Comparison of ENCODE assay signal across 18 cellular contexts in genomic region chr13:46613409-46614049, GRCh38.
DNase-seq lines count a peak whose midpoint lies in the region; ATAC-seq and TF ChIP-seq lines count a peak whose summit lies in the region.
"Had no signal": no experiment of that assay in that cellular context is flagged by ENCODE, and none has a peak within 500 bp of the region (broad histone marks: within the 10 kb centered on the region; RNA-seq: fewer than 3 reads in every experiment).

No MANE protein-coding gene starts in this region.

- TF ChIP-seq CTCF in glutamatergic neuron (IDR thresholded peaks at IDR 0.05; ENCODE audit: partially characterized antibody, unreplicated experiment), result no peak
- no peak for TF ChIP-seq CTCF in parathyroid adenoma (IDR thresholded peaks at IDR 0.05)
- TF ChIP-seq CTCF in psoas muscle (IDR thresholded peaks at IDR 0.05), result no peak

- H3K27ac ChIP-seq in parathyroid adenoma, result no peak overlapping the region
- H3K27ac ChIP-seq in psoas muscle, result no peak overlapping the region

- H3K4me1 ChIP-seq in parathyroid adenoma, result peaks cover 32% of the 10 kb centered on the region
- H3K4me1 ChIP-seq in psoas muscle, result peaks cover 2% of the 10 kb centered on the region

- H3K9me3 ChIP-seq in parathyroid adenoma (ENCODE audit: control insufficient read depth, low read length) (no peaks in the 10 kb centered on the region), psoas muscle (no peaks in the 10 kb centered on the region)

- no peak overlapping the region for H3K9ac ChIP-seq in parathyroid adenoma

- intact Hi-C loops in left ventricle myocardium superior (cut with micrococcal nuclease) (no loop called here), psoas muscle (cut with DNase I) (no loop called here)

- H3K79me2 ChIP-seq in parathyroid adenoma, result peaks cover 11% of the 10 kb centered on the region

- no peak for ATAC-seq in left ventricle myocardium superior
- ATAC-seq in psoas muscle, result no peak
- ATAC-seq: PC-3 had no signal

- H3K27me3 ChIP-seq in parathyroid adenoma (ENCODE audit: control insufficient read depth, insufficient read depth, low read length) (no peaks in the 10 kb centered on the region), psoas muscle (ENCODE audit: insufficient read depth in 3 of 3, low read length in 2 of 3) (no peaks in the 10 kb centered on the region)

- no peak overlapping the region for H3K4me3 Mint-ChIP-seq in glutamatergic neuron (ENCODE audit: unreplicated experiment)
- H3K4me3 Mint-ChIP-seq: CD4-positive, CD25-positive, alpha-beta regulatory T cell had no signal

- DNase-seq in D341Med (ENCODE audit: low spot score) (peak; percentile 74), NCI-H69 (lab: John Stamatoyannopoulos, UW) (peak; percentile 10), glutamatergic neuron (peak; percentile 47), NCI-H748 (lab: John Stamatoyannopoulos, UW; ENCODE audit: unreplicated experiment) (no peak), left ventricle myocardium superior (no peak), psoas muscle (no peak)
- no peak for DNase-seq in stimulated activated CD4-positive, alpha-beta T cell treated with anti-CD3 and anti-CD28 coated beads, Interleukin-2, amount 100 ng/mL, for 48 hours
- DNase-seq: AML-193; Calu3; CD4-positive, CD25-positive, alpha-beta regulatory T cell; DND-41; GDM1; GOT3; NCI-H1417; NCI-H2029; NCI-H524 treated with DMSO at 0.1 percent for 48 hours; PC-3 had no signal

- H3K4me3 ChIP-seq in parathyroid adenoma (ENCODE audit: low read depth, low read length) (no peak overlapping the region), psoas muscle (no peak overlapping the region)

- H3K4me2 ChIP-seq in parathyroid adenoma (ENCODE audit: low read length), result no peak overlapping the region

- H3K4me1 Mint-ChIP-seq in glutamatergic neuron (ENCODE audit: low read depth, unreplicated experiment), result peaks cover 63% of the 10 kb centered on the region

- no peaks in the 10 kb centered on the region for H3K36me3 Mint-ChIP-seq in glutamatergic neuron (ENCODE audit: unreplicated experiment)
- H3K36me3 Mint-ChIP-seq: CD4-positive, CD25-positive, alpha-beta regulatory T cell had no signal

- peak overlapping the region; percentile 49 for H2AFZ ChIP-seq in parathyroid adenoma

- H3K36me3 ChIP-seq in parathyroid adenoma (ENCODE audit: control insufficient read depth, insufficient read depth, low read length) (no peaks in the 10 kb centered on the region), psoas muscle (ENCODE audit: insufficient read depth in 1 of 2, low read depth in 1 of 2) (no peaks in the 10 kb centered on the region)

- 89 to 91% (median 90%) methylated on average over 8 of the region's 8 CpGs for WGBS in psoas muscle, 3 donors

- peaks cover 2% of the 10 kb centered on the region for H3K27me3 Mint-ChIP-seq in glutamatergic neuron (ENCODE audit: unreplicated experiment)
- H3K27me3 Mint-ChIP-seq: CD4-positive, CD25-positive, alpha-beta regulatory T cell had no signal

- H3K9me3 Mint-ChIP-seq in glutamatergic neuron (ENCODE audit: unreplicated experiment), result peaks cover 3% of the 10 kb centered on the region
- H3K9me3 Mint-ChIP-seq: CD4-positive, CD25-positive, alpha-beta regulatory T cell had no signal

- peak overlapping the region; percentile 80 for H3K27ac Mint-ChIP-seq in glutamatergic neuron (ENCODE audit: unreplicated experiment)
- H3K27ac Mint-ChIP-seq: CD4-positive, CD25-positive, alpha-beta regulatory T cell had no signal

Comparison
In these comparisons a context has a peak if more than half of its experiments do, and no peak if none do; other contexts are left out.
1. DNase-seq: peak in D341Med (single experiment), NCI-H69 (single experiment) and glutamatergic neuron (single experiment); none in NCI-H748 (single experiment), stimulated activated CD4-positive, alpha-beta T cell treated with anti-CD3 and anti-CD28 coated beads, Interleukin-2, amount 100 ng/mL, for 48 hours (0 of 2), left ventricle myocardium superior (single experiment) and psoas muscle (0 of 2).